Comparison of ENCODE assay signal across 1 cellular context in the genomic region with DNA sequence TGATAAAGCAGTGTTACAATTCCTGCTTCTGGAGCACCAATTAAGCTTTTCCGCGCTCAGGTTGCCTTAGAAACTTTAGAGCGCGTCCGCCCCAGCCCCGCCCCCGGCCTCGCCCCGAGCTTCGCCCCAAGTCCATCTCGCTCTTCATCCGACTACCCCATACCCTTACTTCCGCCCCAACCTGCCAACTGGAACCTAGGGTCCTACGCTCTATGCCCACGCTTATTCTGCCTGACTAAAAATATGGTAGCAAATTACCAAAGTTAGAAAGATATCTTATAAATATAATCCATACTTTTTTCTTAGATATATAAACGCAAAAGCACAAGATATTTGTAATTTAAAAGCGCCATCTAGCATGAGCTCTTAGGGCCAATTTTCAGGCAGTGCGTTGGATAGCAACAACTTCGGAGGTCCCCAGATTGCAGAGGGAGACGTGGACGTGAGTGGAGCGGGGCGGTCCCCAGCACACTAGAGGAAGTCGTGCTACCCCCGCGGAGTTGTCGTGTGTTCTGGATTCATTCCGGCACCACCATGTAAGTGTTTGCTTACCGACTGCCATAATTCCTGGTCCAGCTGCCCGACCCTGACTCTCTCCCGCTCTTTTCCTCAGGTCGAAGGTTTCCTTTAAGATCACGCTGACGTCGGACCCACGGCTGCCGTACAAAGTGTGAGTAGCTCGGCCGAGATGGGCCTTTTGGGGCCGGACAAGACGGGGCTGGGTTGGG.
TF ChIP-seq lines count a peak whose summit lies in the region.

TSS of gene UFM1 (plus strand) at position 466 of the 728 bp plus-strand sequence. CDS start at position 535, 69 bp downstream.

TF ChIP-seq in HepG2, 621 proteins besides CTCF, POLR2A, EP300 and RAD21 (continued from another document):
- no peak for TF ChIP-seq FUBP1 (CRISPR knock-in tag; IDR thresholded peaks at IDR 0.05; ENCODE audit: borderline replicate concordance)
- TF ChIP-seq DPF2 (CRISPR knock-in tag; IDR thresholded peaks at IDR 0.05; ENCODE audit: borderline replicate concordance, low read depth), result no peak
- TF ChIP-seq KAT8 (CRISPR knock-in tag; IDR thresholded peaks at IDR 0.05), result peak; percentile 71
- peak; percentile 50; the same call in 1 of the 2 replicates for TF ChIP-seq ZNF274 (CRISPR knock-in tag; IDR thresholded peaks at IDR 0.05)
